In genomic region chr14:31137214-31137889, GRCh38 we compare ENCODE assay signal across 25 cellular contexts.
A peak's percentile ranks its signal among the peaks of the same experiment; 100 is the strongest.
DNase-seq lines count a peak whose midpoint lies in the region; ATAC-seq and TF ChIP-seq lines count a peak whose summit lies in the region.
"Had no signal": no experiment of that assay in that cellular context is flagged by ENCODE, and none has a peak within 500 bp of the region (broad histone marks: within the 10 kb centered on the region; RNA-seq: fewer than 3 reads in every experiment).

No MANE protein-coding gene starts in this region.

- BruUV-seq in MCF 10A (replicated peaks; lab: Mats Ljungman, UMichigan) (no TSS peak), A673 (replicated peaks; lab: Mats Ljungman, UMichigan) (no TSS peak)

- no peak overlapping the region for H2AFZ ChIP-seq in SK-N-SH (ENCODE audit: low read depth)
- H2AFZ ChIP-seq: hepatocyte had no signal

- H3K4me3 ChIP-seq in breast epithelium = no peak overlapping the region
- no peak overlapping the region for H3K4me3 ChIP-seq in SK-N-SH (ENCODE audit: low read depth in 2 of 2, low read length in 1 of 2)
- no peak overlapping the region for H3K4me3 ChIP-seq in A673 (ENCODE audit: low read depth, low read length, poor library complexity, severe bottlenecking)
- H3K4me3 ChIP-seq: gastroesophageal sphincter, hepatocyte, thoracic aorta had no signal

- H3K27ac ChIP-seq in breast epithelium (no peak overlapping the region), SK-N-SH (ENCODE audit: low read depth in 2 of 2, low read length in 1 of 2) (no peak overlapping the region), A673 (ENCODE audit: low read depth, low read length, poor library complexity, severe bottlenecking) (no peak overlapping the region)
- H3K27ac ChIP-seq: hepatocyte, KMS-11, thoracic aorta, WERI-Rb-1 had no signal

- H3K27ac Mint-ChIP-seq in MCF 10A (ENCODE audit: low read depth, unreplicated experiment) (peak overlapping the region; percentile 36), T-helper 17 cell (peak overlapping the region; percentile 69), memory B cell (peak overlapping the region; percentile 86)
- H3K27ac Mint-ChIP-seq: activated CD4-positive, alpha-beta T cell treated with anti-CD3 and anti-CD28 coated beads, Interleukin-2, amount 10 ng/mL, durations not matched to agents 24 days and 14 days; activated naive CD4-positive, alpha-beta T cell treated with anti-CD3 and anti-CD28 coated beads, Interleukin-2, amount 50 U/mL, for 24 hours; activated T-helper 1 cell treated with anti-CD3 and anti-CD28 coated beads, Interleukin-12 subunit alpha, Interleukin-12 subunit beta, Interleukin-2, Interleukin-4 antibody, amounts not matched to agents 30 ng/mL and 10 ng/mL and 1 ng/mL, durations not matched to agents 14 hours and 24 hours and 36 hours had no signal

- DNase-seq in MCF 10A (ENCODE audit: unreplicated experiment) = peak; percentile 39
- no peak for DNase-seq in breast epithelium (ENCODE audit: low spot score in 2 of 2)
- DNase-seq in T-helper 17 cell = no peak
- DNase-seq in memory B cell (ENCODE audit: low spot score in 2 of 2) = no peak
- no peak for DNase-seq in Right ventricle myocardium superior
- DNase-seq in SK-N-SH = no peak
- DNase-seq in A673 (ENCODE audit: low spot score) = no peak
- DNase-seq: ACHN; activated CD4-positive, alpha-beta T cell treated with anti-CD3 and anti-CD28 coated beads, Interleukin-2, amount 10 ng/mL, durations not matched to agents 24 days and 14 days; BE2C; DMS53; left cardiac atrium; MV-4-11; NCI-H146; nucleus accumbens; stimulated activated naive CD8-positive, alpha-beta T cell treated with anti-CD3 and anti-CD28 coated beads, Interleukin-15, Interleukin-2, amounts not matched to agents 100 U/mL and 50 U/mL, for 24 hours; T1000; WERI-Rb-1 had no signal

- no peaks in the 10 kb centered on the region for H4K20me1 ChIP-seq in SK-N-SH (ENCODE audit: insufficient read depth)

- ATAC-seq in T-helper 17 cell = no peak
- ATAC-seq in memory B cell (ENCODE audit: low read depth) = no peak
- no peak for ATAC-seq in Right ventricle myocardium superior (ENCODE audit: poor library complexity)
- ATAC-seq in HG03135 (IDR thresholded peaks at IDR 0.05; ENCODE audit: unreplicated experiment) = no peak
- ATAC-seq: gastroesophageal sphincter; left cardiac atrium; stimulated activated naive CD8-positive, alpha-beta T cell treated with anti-CD3 and anti-CD28 coated beads, Interleukin-15, Interleukin-2, amounts not matched to agents 100 U/mL and 50 U/mL, for 24 hours had no signal

- H3K4me1 Mint-ChIP-seq in MCF 10A (ENCODE audit: insufficient read depth, unreplicated experiment) = no peaks in the 10 kb centered on the region
- H3K4me1 Mint-ChIP-seq in T-helper 17 cell = peaks cover 2% of the 10 kb centered on the region
- no peaks in the 10 kb centered on the region for H3K4me1 Mint-ChIP-seq in memory B cell
- H3K4me1 Mint-ChIP-seq: activated CD4-positive, alpha-beta T cell treated with anti-CD3 and anti-CD28 coated beads, Interleukin-2, amount 10 ng/mL, durations not matched to agents 24 days and 14 days; activated naive CD4-positive, alpha-beta T cell treated with anti-CD3 and anti-CD28 coated beads, Interleukin-2, amount 50 U/mL, for 24 hours had no signal

- peaks cover 6% of the 10 kb centered on the region for H3K36me3 ChIP-seq in breast epithelium
- H3K36me3 ChIP-seq in SK-N-SH (replicated peaks in 1 of 2; ENCODE audit: control insufficient read depth in 1 of 2, insufficient read depth in 2 of 2, low read length in 1 of 2) = peaks cover 79 to 84% of the 10 kb centered on the region in 2 experiments
- H3K36me3 ChIP-seq in A673 (ENCODE audit: insufficient read depth, low read length, poor library complexity, severe bottlenecking) = peaks cover 78% of the 10 kb centered on the region

- TF ChIP-seq CTCF in MCF 10A (IDR thresholded peaks at IDR 0.05; ENCODE audit: unreplicated experiment) (no peak), breast epithelium (IDR thresholded peaks at IDR 0.05) (no peak), SK-N-SH (IDR thresholded peaks at IDR 0.05) (no peak), A673 (conservative IDR thresholded peaks at IDR 0.05; ENCODE audit: low read depth, low read length) (no peak)

- no peak overlapping the region for H3K4me2 ChIP-seq in SK-N-SH
- H3K4me2 ChIP-seq: hepatocyte, KMS-11 had no signal

- H3K9me3 ChIP-seq in breast epithelium (no peaks in the 10 kb centered on the region), T-helper 17 cell (ENCODE audit: control insufficient read depth, low read length, poor library complexity, severe bottlenecking) (no peaks in the 10 kb centered on the region), SK-N-SH (no peaks in the 10 kb centered on the region), A673 (ENCODE audit: low read depth, low read length, poor library complexity, severe bottlenecking) (no peaks in the 10 kb centered on the region)
- H3K9me3 ChIP-seq: BE2C, gastroesophageal sphincter, thoracic aorta had no signal

- no peaks in the 10 kb centered on the region for H3K79me2 ChIP-seq in SK-N-SH (ENCODE audit: insufficient read depth)
- H3K79me2 ChIP-seq: hepatocyte had no signal

- CTCF ChIA-PET in MCF 10A (lab: Yijun Ruan, JAX) (interaction anchor here (0.6 to 0.7 kb wide), 2 partner anchors 67 to 70 kb away, joined by 3 to 4 read pairs; no protein-coding TSS in a partner anchor), SK-N-SH (lab: Yijun Ruan, JAX) (no interaction called here), A673 (lab: Charles Lee) (no interaction called here)

- H3K36me3 Mint-ChIP-seq in MCF 10A (ENCODE audit: insufficient read depth, unreplicated experiment) (peaks cover 99% of the 10 kb centered on the region), T-helper 17 cell (ENCODE audit: low read depth) (peaks cover 6% of the 10 kb centered on the region), memory B cell (peaks cover 21% of the 10 kb centered on the region)

- intact Hi-C loops in MCF 10A (cut with micrococcal nuclease) (no loop called here), breast epithelium (cut with DNase I; ENCODE audit: low total_unique reads) (no loop called here), Right ventricle myocardium superior (cut with DNase I) (loop anchor here (10.0 kb wide), 1 partner anchor 207 kb away; no protein-coding TSS in a partner anchor), A673 (cut with micrococcal nuclease; ENCODE audit: unreplicated experiment) (no loop called here)

- no peak for TF ChIP-seq EP300 in SK-N-SH (IDR thresholded peaks at IDR 0.05; ENCODE audit: borderline replicate concordance in 1 of 2, low read depth in 1 of 2, low read length in 1 of 2)

- no peaks in the 10 kb centered on the region for H3K4me1 ChIP-seq in breast epithelium
- H3K4me1 ChIP-seq in SK-N-SH (ENCODE audit: control insufficient read depth in 1 of 2, insufficient read depth in 2 of 2, low read depth in 1 of 2, low read length in 1 of 2) = no peaks in the 10 kb centered on the region
- H3K4me1 ChIP-seq in A673 (ENCODE audit: insufficient read depth, low read length, poor library complexity, severe bottlenecking) = no peaks in the 10 kb centered on the region
- H3K4me1 ChIP-seq: BE2C had no signal

- POLR2A ChIA-PET in MCF 10A (lab: Yijun Ruan, JAX) = no interaction called here
- POLR2A ChIA-PET in SK-N-SH (lab: Yijun Ruan, JAX) = no interaction called here
- POLR2A ChIA-PET in A673 (lab: Charles Lee; ENCODE audit: low non-redundant PET) = no interaction called here

- no peak for TF ChIP-seq POLR2A in breast epithelium (IDR thresholded peaks at IDR 0.05)

- peaks cover 4% of the 10 kb centered on the region for H3F3A ChIP-seq in SK-N-SH (replicated peaks; ENCODE audit: insufficient read depth)

- H3K27me3 Mint-ChIP-seq in MCF 10A (ENCODE audit: insufficient read depth, unreplicated experiment) (no peaks in the 10 kb centered on the region), T-helper 17 cell (no peaks in the 10 kb centered on the region), memory B cell (no peaks in the 10 kb centered on the region)
- H3K27me3 Mint-ChIP-seq: activated CD4-positive, alpha-beta T cell treated with anti-CD3 and anti-CD28 coated beads, Interleukin-2, amount 10 ng/mL, durations not matched to agents 24 days and 14 days; activated naive CD4-positive, alpha-beta T cell treated with anti-CD3 and anti-CD28 coated beads, Interleukin-2, amount 50 U/mL, for 24 hours had no signal

- H3K9ac ChIP-seq in SK-N-SH = no peak overlapping the region
- H3K9ac ChIP-seq: KMS-11 had no signal

- TF ChIP-seq RAD21 in SK-N-SH (IDR thresholded peaks at IDR 0.05; ENCODE audit: low read length) = no peak

- 96% methylated on average over 12 of the region's 12 CpGs for WGBS in SK-N-SH (ENCODE audit: low lambda C conversion rate)

- H3K4me3 Mint-ChIP-seq in MCF 10A (ENCODE audit: unreplicated experiment) = no peak overlapping the region
- H3K4me3 Mint-ChIP-seq in T-helper 17 cell = no peak overlapping the region
- no peak overlapping the region for H3K4me3 Mint-ChIP-seq in memory B cell
- H3K4me3 Mint-ChIP-seq: activated CD4-positive, alpha-beta T cell treated with anti-CD3 and anti-CD28 coated beads, Interleukin-2, amount 10 ng/mL, durations not matched to agents 24 days and 14 days; activated naive CD4-positive, alpha-beta T cell treated with anti-CD3 and anti-CD28 coated beads, Interleukin-2, amount 50 U/mL, for 24 hours; activated T-helper 1 cell treated with anti-CD3 and anti-CD28 coated beads, Interleukin-12 subunit alpha, Interleukin-12 subunit beta, Interleukin-2, Interleukin-4 antibody, amounts not matched to agents 30 ng/mL and 10 ng/mL and 1 ng/mL, durations not matched to agents 14 hours and 24 hours and 36 hours had no signal

- H3K9me2 ChIP-seq in SK-N-SH = no peaks in the 10 kb centered on the region

- H3K27me3 ChIP-seq in breast epithelium = no peaks in the 10 kb centered on the region
- H3K27me3 ChIP-seq in SK-N-SH (ENCODE audit: insufficient read depth) = no peaks in the 10 kb centered on the region
- no peaks in the 10 kb centered on the region for H3K27me3 ChIP-seq in A673 (replicated peaks; ENCODE audit: insufficient read depth, low read depth, low read length, poor library complexity)
- H3K27me3 ChIP-seq: BE2C, gastroesophageal sphincter, hepatocyte had no signal

- H3K9me3 Mint-ChIP-seq in MCF 10A (ENCODE audit: unreplicated experiment) (no peaks in the 10 kb centered on the region), memory B cell (no peaks in the 10 kb centered on the region)
- H3K9me3 Mint-ChIP-seq: activated CD4-positive, alpha-beta T cell treated with anti-CD3 and anti-CD28 coated beads, Interleukin-2, amount 10 ng/mL, durations not matched to agents 24 days and 14 days; activated naive CD4-positive, alpha-beta T cell treated with anti-CD3 and anti-CD28 coated beads, Interleukin-2, amount 50 U/mL, for 24 hours; activated T-helper 1 cell treated with anti-CD3 and anti-CD28 coated beads, Interleukin-12 subunit alpha, Interleukin-12 subunit beta, Interleukin-2, Interleukin-4 antibody, amounts not matched to agents 30 ng/mL and 10 ng/mL and 1 ng/mL, durations not matched to agents 14 hours and 24 hours and 36 hours had no signal

TF ChIP-seq in SK-N-SH, 30 proteins besides CTCF, POLR2A, EP300 and RAD21:
- no peak for TF ChIP-seq RCOR1 (IDR thresholded peaks at IDR 0.05; ENCODE audit: low read length)

Comparison
In these comparisons a context has a peak if more than half of its experiments do, and no peak if none do; other contexts are left out.
1. H3K27ac Mint-ChIP-seq: peak in every context shown above with its lines; median percentile 86 in memory B cell; 69 in T-helper 17 cell; 36 in MCF 10A.